17 cellular contexts compared by ENCODE assay signal in genomic region chr14:51581017-51581881, GRCh38.
DNase-seq lines count a peak whose midpoint lies in the region; ATAC-seq, FAIRE-seq and TF ChIP-seq lines count a peak whose summit lies in the region.
"Had no signal": no experiment of that assay in that cellular context is flagged by ENCODE, and none has a peak within 500 bp of the region (broad histone marks: within the 10 kb centered on the region; RNA-seq: fewer than 3 reads in every experiment).

No MANE protein-coding gene starts in this region.

- DNase-seq in AG10803 (ENCODE audit: low read depth), result peak; percentile 77
- DNase-seq in M059J (ENCODE audit: low read depth), result peak; percentile 89
- DNase-seq in bronchial epithelial cell (ENCODE audit: low read depth), result peak; percentile 93
- no peak for DNase-seq in left lung
- no peak for DNase-seq in anterior cingulate cortex (lab: John Stamatoyannopoulos, UW)
- no peak for DNase-seq in endothelial cell (ENCODE audit: low spot score)
- DNase-seq in activated gamma-delta T cell treated with Interleukin-2 at 50 U/mL for 16 hours, result no peak
- no peak for DNase-seq in activated CD4-positive, alpha-beta T cell treated with anti-CD3 and anti-CD28 coated beads, Interleukin-2, amount 50 U/mL, for 1 hour
- DNase-seq: activated T-cell treated with anti-CD3 and anti-CD28 coated beads, Interleukin-2, amount 50 U/mL, for 1 hour; erythroblast; mucosa of descending colon; NCI-H1930; stimulated activated CD4-positive, alpha-beta T cell treated with anti-CD3 and anti-CD28 coated beads, Interleukin-2, amount 100 ng/mL, for 48 hours had no signal

- peaks cover 8% of the 10 kb centered on the region for H3K4me1 Mint-ChIP-seq in endothelial cell (ENCODE audit: unreplicated experiment)
- H3K4me1 Mint-ChIP-seq: stimulated activated effector memory CD8-positive, alpha-beta T cell treated with anti-CD3 and anti-CD28 coated beads, Interleukin-12 subunit alpha, Interleukin-12 subunit beta, amount 100 ng/mL, for 72 hours had no signal

- no peaks in the 10 kb centered on the region for H3K4me1 ChIP-seq in left lung
- H3K4me1 ChIP-seq: ascending aorta, BLaER1 had no signal

- H3K36me3 ChIP-seq in bronchial epithelial cell (ENCODE audit: control insufficient read depth, insufficient read depth, low read length) (peaks cover 3% of the 10 kb centered on the region), left lung (no peaks in the 10 kb centered on the region)
- H3K36me3 ChIP-seq: ascending aorta, BLaER1 had no signal

- no peaks in the 10 kb centered on the region for H3K9me3 ChIP-seq in left lung
- H3K9me3 ChIP-seq: ascending aorta, BLaER1, mucosa of descending colon had no signal

- no peaks in the 10 kb centered on the region for H3K27me3 Mint-ChIP-seq in endothelial cell (ENCODE audit: unreplicated experiment)

- intact Hi-C loops in left lung (cut with DNase I), result no loop called here

- no peak overlapping the region for H3K27ac Mint-ChIP-seq in endothelial cell (ENCODE audit: unreplicated experiment)
- H3K27ac Mint-ChIP-seq: stimulated activated effector memory CD8-positive, alpha-beta T cell treated with anti-CD3 and anti-CD28 coated beads, Interleukin-12 subunit alpha, Interleukin-12 subunit beta, amount 100 ng/mL, for 72 hours had no signal

- no peaks in the 10 kb centered on the region for H3K9me3 Mint-ChIP-seq in endothelial cell (ENCODE audit: unreplicated experiment)
- H3K9me3 Mint-ChIP-seq: stimulated activated effector memory CD8-positive, alpha-beta T cell treated with anti-CD3 and anti-CD28 coated beads, Interleukin-12 subunit alpha, Interleukin-12 subunit beta, amount 100 ng/mL, for 72 hours had no signal

- no peak for TF ChIP-seq CTCF in AG10803 (conservative IDR thresholded peaks at IDR 0.05; ENCODE audit: low read length)
- TF ChIP-seq CTCF in bronchial epithelial cell (IDR thresholded peaks at IDR 0.05; ENCODE audit: insufficient read depth, low read length, severe bottlenecking), result no peak
- no peak for TF ChIP-seq CTCF in left lung (IDR thresholded peaks at IDR 0.05)
- TF ChIP-seq CTCF in endothelial cell (IDR thresholded peaks at IDR 0.05; ENCODE audit: unreplicated experiment), result no peak

- ATAC-seq in left lung, result peak; percentile 81
- ATAC-seq: mucosa of descending colon; stimulated activated effector memory CD8-positive, alpha-beta T cell treated with anti-CD3 and anti-CD28 coated beads, Interleukin-12 subunit alpha, Interleukin-12 subunit beta, amount 100 ng/mL, for 72 hours had no signal

- no peak overlapping the region for H3K4me3 ChIP-seq in AG10803 (ENCODE audit: low read length)
- H3K4me3 ChIP-seq in bronchial epithelial cell (ENCODE audit: low read depth, low read length), result no peak overlapping the region
- no peak overlapping the region for H3K4me3 ChIP-seq in left lung
- H3K4me3 ChIP-seq: ascending aorta, BLaER1, mucosa of descending colon had no signal

- H3K36me3 Mint-ChIP-seq in endothelial cell (ENCODE audit: low read depth, unreplicated experiment), result no peaks in the 10 kb centered on the region
- H3K36me3 Mint-ChIP-seq: stimulated activated effector memory CD8-positive, alpha-beta T cell treated with anti-CD3 and anti-CD28 coated beads, Interleukin-12 subunit alpha, Interleukin-12 subunit beta, amount 100 ng/mL, for 72 hours had no signal

- H3K27me3 ChIP-seq in bronchial epithelial cell (ENCODE audit: control insufficient read depth, insufficient read depth, low read length) (no peaks in the 10 kb centered on the region), left lung (no peaks in the 10 kb centered on the region)
- H3K27me3 ChIP-seq: ascending aorta, BLaER1 had no signal

- no peak for FAIRE-seq in bronchial epithelial cell (lab: Jason Lieb, UNC)
- FAIRE-seq: G401.6 had no signal

- no peak overlapping the region for H3K4me3 Mint-ChIP-seq in endothelial cell (ENCODE audit: unreplicated experiment)
- H3K4me3 Mint-ChIP-seq: stimulated activated effector memory CD8-positive, alpha-beta T cell treated with anti-CD3 and anti-CD28 coated beads, Interleukin-12 subunit alpha, Interleukin-12 subunit beta, amount 100 ng/mL, for 72 hours had no signal

- H3K27ac ChIP-seq in left lung, result no peak overlapping the region
- H3K27ac ChIP-seq: ascending aorta, BLaER1 had no signal

Comparison
In these comparisons a context has a peak if more than half of its experiments do, and no peak if none do; other contexts are left out.
1. DNase-seq: peak in AG10803 (single experiment), M059J (single experiment) and bronchial epithelial cell (single experiment); none in left lung (0 of 2), anterior cingulate cortex (0 of 58), endothelial cell (single experiment), activated gamma-delta T cell treated with Interleukin-2 at 50 U/mL for 16 hours (single experiment) and activated CD4-positive, alpha-beta T cell treated with anti-CD3 and anti-CD28 coated beads, Interleukin-2, amount 50 U/mL, for 1 hour (single experiment).